Comparison of ENCODE assay signal across 13 cellular contexts in genomic region chr5:141822134-141822533, GRCh38. TPM values are rescaled to one million over a fixed set of nuclear protein-coding genes. Genes with fewer than 3 reads are reported as not detected.
DNase-seq lines count a peak whose midpoint lies in the region; ATAC-seq and TF ChIP-seq lines count a peak whose summit lies in the region.
"Had no signal": no experiment of that assay in that cellular context is flagged by ENCODE, and none has a peak within 500 bp of the region (broad histone marks: within the 10 kb centered on the region; RNA-seq: fewer than 3 reads in every experiment).

No MANE protein-coding gene starts in this region.

- H3K9ac ChIP-seq in skeletal muscle tissue (ENCODE audit: low read depth in 1 of 3, low read length in 3 of 3) = no peak overlapping the region
- H3K9ac ChIP-seq: KMS-11 had no signal

- peak; percentile 69 for ATAC-seq in gastroesophageal sphincter
- ATAC-seq in GM19023 (IDR thresholded peaks at IDR 0.05; ENCODE audit: unreplicated experiment) = no peak
- no peak for ATAC-seq in HG03378 (IDR thresholded peaks at IDR 0.05; ENCODE audit: unreplicated experiment)
- ATAC-seq: activated CD8-positive, alpha-beta T cell treated with anti-CD3 and anti-CD28 coated beads for 36 hours; Panc1 had no signal

- DNase-seq in GM03348 (ENCODE audit: low spot score) = peak; percentile 47
- peak; percentile 59 for DNase-seq in SW480 (ENCODE audit: low spot score)
- DNase-seq in NCI-H1105 treated with DMSO at 0.1 percent for 48 hours (lab: John Stamatoyannopoulos, UW) = no peak
- no peak for DNase-seq in amniotic stem cell (lab: John Stamatoyannopoulos, UW)
- DNase-seq: activated CD8-positive, alpha-beta T cell treated with anti-CD3 and anti-CD28 coated beads for 36 hours; DMS153; stimulated activated CD4-positive, alpha-beta T cell treated with anti-CD3 and anti-CD28 coated beads, Interleukin-15, amount 100 ng/mL, for 24 hours had no signal

- H3K27me3 ChIP-seq in gastroesophageal sphincter (peaks cover 37% of the 10 kb centered on the region), skeletal muscle tissue (ENCODE audit: control insufficient read depth in 3 of 3, insufficient read depth in 3 of 3, low read length in 3 of 3) (peaks cover 0 to 14% (median 5%) of the 10 kb centered on the region in 3 donors)

- H3K27ac ChIP-seq in gastroesophageal sphincter = peak overlapping the region; percentile 14 to 77 (median 72)
- H3K27ac ChIP-seq in skeletal muscle tissue (ENCODE audit: low read depth, low read length) = peak overlapping the region; percentile 72
- H3K27ac ChIP-seq: KMS-11 had no signal

- no peaks in the 10 kb centered on the region for H3K9me3 ChIP-seq in gastroesophageal sphincter
- H3K9me3 ChIP-seq in skeletal muscle tissue (ENCODE audit: control insufficient read depth in 3 of 3, low read length in 3 of 3) = no peaks in the 10 kb centered on the region

- no peak for TF ChIP-seq EP300 in gastroesophageal sphincter (IDR thresholded peaks at IDR 0.05)

- no peaks in the 10 kb centered on the region for H3K36me3 ChIP-seq in gastroesophageal sphincter
- H3K36me3 ChIP-seq in skeletal muscle tissue (ENCODE audit: control insufficient read depth in 3 of 3, insufficient read depth in 3 of 3, low read length in 3 of 3) = peaks cover 0 to 2% (median 0%) of the 10 kb centered on the region in 3 donors

- no peak overlapping the region for H3K4me3 ChIP-seq in gastroesophageal sphincter
- no peak overlapping the region for H3K4me3 ChIP-seq in skeletal muscle tissue (ENCODE audit: low read length in 3 of 3)

- no peak for TF ChIP-seq CTCF in gastroesophageal sphincter (IDR thresholded peaks at IDR 0.05)

- no peak for TF ChIP-seq POLR2A in gastroesophageal sphincter (IDR thresholded peaks at IDR 0.05)

- WGBS in gastroesophageal sphincter (ENCODE audit: low coverage in 1 of 2), 2 donors = 31 to 33% methylated on average over 1 to 2 of the region's 2 CpGs

- H3K4me1 ChIP-seq in gastroesophageal sphincter (peaks cover 0 to 26% (median 0%) of the 10 kb centered on the region in 3 donors), skeletal muscle tissue (ENCODE audit: control insufficient read depth in 3 of 3, insufficient read depth in 3 of 3, low read length in 3 of 3) (peaks cover 6 to 25% (median 13%) of the 10 kb centered on the region in 3 donors)

RNA-seq across cellular contexts. Expression of gene PCDH1, which starts 56.1 kb away (rescaled TPM):
- total RNA-seq in gastroesophageal sphincter = 10 to 100 TPM; 23.0 to 52.8 (median 30.9) TPM
- total RNA-seq in skeletal muscle tissue = 20.9 TPM

Comparison
In these comparisons a context has a peak if more than half of its experiments do, and no peak if none do; other contexts are left out.
1. DNase-seq: peak in GM03348 (single experiment) and SW480 (single experiment); none in NCI-H1105 treated with DMSO at 0.1 percent for 48 hours (single experiment) and amniotic stem cell (single experiment).